ENCODE assay signal across 1 cellular context in genomic region chr2:190980630-190981214, GRCh38.
TF ChIP-seq lines count a peak whose summit lies in the region.

No MANE protein-coding gene starts in this region.

TF ChIP-seq in H1, 55 proteins besides CTCF, POLR2A, EP300 and RAD21 (continued from another document):
- TF ChIP-seq E2F6 (IDR thresholded peaks at IDR 0.05) (no peak), SIX5 (IDR thresholded peaks at IDR 0.05; ENCODE audit: low read depth, low read length) (no peak), CHD2 (IDR thresholded peaks at IDR 0.05; ENCODE audit: low read length) (no peak), YY1 (IDR thresholded peaks at IDR 0.05; ENCODE audit: low read depth, low read length) (no peak), BRCA1 (IDR thresholded peaks at IDR 0.05; ENCODE audit: low read depth, low read length) (no peak)
TF ChIP-seq in H1: peak in this region for 0.
